ENCODE assay signal across 22 cellular contexts in genomic region chr6:109944448-109944847, GRCh38. TPM values are rescaled to one million over a fixed set of nuclear protein-coding genes. Genes with fewer than 3 reads are reported as not detected.
DNase-seq lines count a peak whose midpoint lies in the region; ATAC-seq, FAIRE-seq and TF ChIP-seq lines count a peak whose summit lies in the region.
"Had no signal": no experiment of that assay in that cellular context is flagged by ENCODE, and none has a peak within 500 bp of the region (broad histone marks: within the 10 kb centered on the region; RNA-seq: fewer than 3 reads in every experiment).

No MANE protein-coding gene starts in this region.

- peak overlapping the region; percentile 59 for H3K4me2 ChIP-seq in PC-9

- no peak for TF ChIP-seq POLR2A in GM12891 (IDR thresholded peaks at IDR 0.05; ENCODE audit: low read depth, low read length)

- H3K4me1 ChIP-seq in PC-9 (replicated peaks; ENCODE audit: insufficient read depth), result peaks cover 37% of the 10 kb centered on the region
- H3K4me1 ChIP-seq: thyroid gland had no signal

- DNase-seq in DMS79 treated with DMSO at 0.1 percent for 48 hours (lab: John Stamatoyannopoulos, UW) (peak; percentile 7), DMS79 (lab: John Stamatoyannopoulos, UW) (no peak), PC-9 (peak; percentile 65 to 92), iPS DF 4.7 (ENCODE audit: extremely low read depth, low spot score) (peak; percentile 97), renal cortical epithelial cell (ENCODE audit: low read depth) (peak; percentile 82), GM12891 (ENCODE audit: insufficient read length, low spot score) (no peak)
- no peak for DNase-seq in activated CD8-positive, alpha-beta memory T cell treated with anti-CD3 and anti-CD28 coated beads, Interleukin-2, amount 50 U/mL, for 48 hours
- DNase-seq: activated CD8-positive, alpha-beta T cell treated with anti-CD3 and anti-CD28 coated beads, Interleukin-2, amount 10 ng/mL, durations not matched to agents 7 days and 5 days; activated T-cell treated with anti-CD3 and anti-CD28 coated beads, Interleukin-2, amount 50 U/mL, for 72 hours; COR-L47; erythroblast; NCI-H1930; NCI-H510A treated with DMSO at 0.1 percent for 48 hours; SHP77 treated with DMSO at 0.1 percent for 48 hours; T-helper 17 cell; thyroid gland had no signal

- H3F3A ChIP-seq in PC-9 (ENCODE audit: insufficient read depth, low read depth), result peaks cover 13% of the 10 kb centered on the region; the same call in 1 of the 2 replicates

- no peaks in the 10 kb centered on the region for H3K27me3 ChIP-seq in PC-9 (ENCODE audit: insufficient read depth, low read depth)
- H3K27me3 ChIP-seq: thyroid gland had no signal

- no peak for ATAC-seq in GM21447 (IDR thresholded peaks at IDR 0.05; ENCODE audit: unreplicated experiment)
- ATAC-seq: activated CD8-positive, alpha-beta T cell treated with anti-CD3 and anti-CD28 coated beads, Interleukin-2, amount 10 ng/mL, durations not matched to agents 7 days and 5 days; activated T-cell treated with anti-CD3 and anti-CD28 coated beads, Interleukin-2, amount 50 U/mL, for 72 hours; stimulated activated memory B cell treated with anti-CD40 and anti-IgM and Interleukin-4, amounts not matched to agents 10 μg/mL and 1 μg/mL and 100 μg/mL, for 72 hours; T-helper 17 cell had no signal

- no peaks in the 10 kb centered on the region for H3K79me2 ChIP-seq in PC-9 (ENCODE audit: low read depth)

- H3K36me3 ChIP-seq in PC-9 (ENCODE audit: low read depth), result no peaks in the 10 kb centered on the region
- H3K36me3 ChIP-seq: thyroid gland had no signal

- CTCF ChIA-PET in PC-9 (lab: Charles Lee), result interaction anchor here (1.1 kb wide), 1 partner anchor 96 kb away, joined by 5 read pairs; no protein-coding TSS in a partner anchor

- POLR2A ChIA-PET in PC-9 (lab: Charles Lee; ENCODE audit: unreplicated experiment), result interaction anchor here (0.5 kb wide), 1 partner anchor 850 kb away, joined by 4 read pairs; no protein-coding TSS in a partner anchor

- no TSS peak for BruUV-seq in PC-9 (replicated peaks; lab: Mats Ljungman, UMichigan)

- H3K4me3 ChIP-seq in PC-9, result peak overlapping the region; percentile 20; the same call in 1 of the 2 replicates
- H3K4me3 ChIP-seq: thyroid gland had no signal

- H2AFZ ChIP-seq in PC-9, result 0 out of 2 replicates have a peak overlapping the region, but pooled peaks have one; percentile 8

- H3K27ac ChIP-seq in PC-9, result peak overlapping the region; percentile 56
- H3K27ac ChIP-seq: 22Rv1, thyroid gland had no signal

- H4K20me1 ChIP-seq in PC-9 (ENCODE audit: insufficient read depth), result no peaks in the 10 kb centered on the region

- no peaks in the 10 kb centered on the region for H3K9me3 ChIP-seq in PC-9 (ENCODE audit: insufficient read depth, low read depth)
- H3K9me3 ChIP-seq: thyroid gland had no signal

- no peaks in the 10 kb centered on the region for H3K9me2 ChIP-seq in PC-9 (ENCODE audit: insufficient read depth)

- TF ChIP-seq CTCF in PC-9 (conservative IDR thresholded peaks at IDR 0.05), result no peak

- intact Hi-C loops in PC-9 (cut with micrococcal nuclease; ENCODE audit: unreplicated experiment), result loop anchor here (1.0 kb wide), 1 partner anchor 51 kb away; no protein-coding TSS in a partner anchor

- FAIRE-seq in GM12891 (lab: Jason Lieb, UNC), result no peak
- FAIRE-seq: G401.6 had no signal

TF ChIP-seq in GM12891, 5 proteins besides CTCF, POLR2A, EP300 and RAD21:
- TF ChIP-seq POLR2AphosphoS5 (IDR thresholded peaks at IDR 0.05; ENCODE audit: low read depth, low read length) (no peak), POU2F2 (IDR thresholded peaks at IDR 0.05; ENCODE audit: low read depth, low read length) (no peak), SPI1 (IDR thresholded peaks at IDR 0.05; ENCODE audit: low read depth, low read length) (no peak), TAF1 (IDR thresholded peaks at IDR 0.05; ENCODE audit: low read depth, low read length) (no peak), PAX5 (IDR thresholded peaks at IDR 0.05; ENCODE audit: insufficient read depth, low read length, severe bottlenecking) (no peak)

RNA-seq across cellular contexts. Expression of gene GPR6, which starts 33.7 kb away (rescaled TPM):
- total RNA-seq in PC-9 (2021), result not detected in 2 replicates
- not detected in 2 replicates for total RNA-seq in renal cortical epithelial cell
- polyA plus RNA-seq in GM12891 (2012; ENCODE audit: low read depth, missing spikeins), result not detected
- total RNA-seq: activated CD8-positive, alpha-beta T cell treated with anti-CD3 and anti-CD28 coated beads, Interleukin-2, amount 10 ng/mL, durations not matched to agents 7 days and 5 days; activated T-cell treated with anti-CD3 and anti-CD28 coated beads, Interleukin-2, amount 50 U/mL, for 72 hours; glomerular endothelial cell; neural crest cell; T-helper 17 cell; thyroid gland had no signal

Comparison
In these comparisons a context has a peak if more than half of its experiments do, and no peak if none do; other contexts are left out.
1. DNase-seq: peak in DMS79 treated with DMSO at 0.1 percent for 48 hours (single experiment), PC-9 (2 of 2), iPS DF 4.7 (single experiment) and renal cortical epithelial cell (single experiment); none in DMS79 (single experiment), activated CD8-positive, alpha-beta memory T cell treated with anti-CD3 and anti-CD28 coated beads, Interleukin-2, amount 50 U/mL, for 48 hours (single experiment) and GM12891 (single experiment).